10 cellular contexts compared by ENCODE assay signal in the genomic region with DNA sequence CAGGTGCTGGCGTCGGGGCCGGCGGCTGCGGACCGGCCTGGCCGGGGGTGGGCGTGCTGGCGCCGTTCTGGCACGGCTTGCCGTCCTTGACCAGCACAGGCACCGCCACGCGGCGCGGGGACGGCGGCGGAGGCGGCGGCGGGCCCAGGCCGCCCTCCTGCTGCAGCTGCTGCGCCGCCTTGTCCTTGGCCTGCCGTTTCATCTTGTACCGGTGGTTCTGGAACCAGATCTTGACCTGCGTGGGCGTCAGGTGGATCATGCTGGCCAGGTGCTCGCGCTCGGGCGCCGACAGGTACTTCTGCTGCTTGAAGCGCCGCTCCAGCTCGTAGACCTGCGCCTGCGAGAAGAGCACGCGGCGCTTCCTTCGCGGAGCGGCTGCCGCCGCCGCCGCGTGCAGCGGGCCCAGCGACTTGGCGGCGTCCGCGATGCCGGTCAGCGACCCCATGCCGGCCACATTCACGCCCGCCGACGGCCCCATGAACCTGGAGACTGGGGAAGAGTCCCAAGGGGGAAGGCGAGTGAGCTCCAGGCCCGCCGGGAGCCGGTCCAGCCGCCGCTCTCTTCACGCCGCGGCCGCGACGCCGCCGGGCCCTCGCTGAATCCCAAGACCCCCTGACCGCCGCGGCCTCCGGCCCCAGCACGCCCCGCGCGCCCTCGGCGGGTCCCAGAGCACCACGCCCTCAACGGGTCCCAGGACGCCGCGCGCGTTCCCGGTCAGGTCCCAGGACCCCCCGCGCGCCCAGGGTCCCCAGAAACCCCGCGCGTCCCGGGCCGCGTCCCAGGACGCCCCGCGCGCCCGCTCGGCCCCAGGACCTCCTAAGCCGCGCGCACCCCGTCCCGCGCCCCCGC. TPM values are rescaled to one million over a fixed set of nuclear protein-coding genes. Genes with fewer than 3 reads are reported as not detected.
DNase-seq lines count a peak whose midpoint lies in the region; ATAC-seq, FAIRE-seq and TF ChIP-seq lines count a peak whose summit lies in the region.
"Had no signal": no experiment of that assay in that cellular context is flagged by ENCODE, and none has a peak within 500 bp of the region (broad histone marks: within the 10 kb centered on the region; RNA-seq: fewer than 3 reads in every experiment).

No MANE protein-coding gene starts in this region.

- FAIRE-seq in A549 (lab: Jason Lieb, UNC): no peak

- H3K4me1 Mint-ChIP-seq in activated T-cell treated with anti-CD3 and anti-CD28 coated beads, Interleukin-2, amount 50 U/mL, for 72 hours (ENCODE audit: low read depth): peaks cover 27% of the 10 kb centered on the region

- TF ChIP-seq RAD21 in A549 (conservative IDR thresholded peaks at IDR 0.05 in 1 of 2, IDR thresholded peaks at IDR 0.05 in 1 of 2): no peak

- POLR2A ChIA-PET in A549 (lab: Yijun Ruan, JAX): no interaction called here

- TF ChIP-seq EP300 in A549 (IDR thresholded peaks at IDR 0.05): no peak

- ATAC-seq in A549: no peak
- peak; percentile 35 to 47 for ATAC-seq in activated T-cell treated with anti-CD3 and anti-CD28 coated beads, Interleukin-2, amount 50 U/mL, for 72 hours (replicated peaks in 1 of 2)
- peak in 1 of 2 donors; percentile 42 for ATAC-seq in lower lobe of right lung
- ATAC-seq in left lobe of liver: no peak
- ATAC-seq in GM19395 (IDR thresholded peaks at IDR 0.05; ENCODE audit: unreplicated experiment): no peak
- no peak for ATAC-seq in GM19452 (IDR thresholded peaks at IDR 0.05; ENCODE audit: unreplicated experiment)

- H3K27ac Mint-ChIP-seq in activated T-cell treated with anti-CD3 and anti-CD28 coated beads, Interleukin-2, amount 50 U/mL, for 72 hours: no peak overlapping the region

- H3K36me3 Mint-ChIP-seq in activated T-cell treated with anti-CD3 and anti-CD28 coated beads, Interleukin-2, amount 50 U/mL, for 72 hours (ENCODE audit: insufficient read depth in 2 of 2): peaks cover 2 to 6% of the 10 kb centered on the region in 2 donors

- H3K36me3 ChIP-seq in H7 (replicated peaks; ENCODE audit: control insufficient read depth, insufficient read depth, low read length): no peaks in the 10 kb centered on the region
- H3K36me3 ChIP-seq in lower lobe of right lung: no peaks in the 10 kb centered on the region

- peaks cover 73% of the 10 kb centered on the region for H3K27me3 Mint-ChIP-seq in activated T-cell treated with anti-CD3 and anti-CD28 coated beads, Interleukin-2, amount 50 U/mL, for 72 hours (ENCODE audit: low read depth)

- TF ChIP-seq CTCF in A549 (IDR thresholded peaks at IDR 0.05): no peak
- TF ChIP-seq CTCF in lower lobe of right lung (IDR thresholded peaks at IDR 0.05): no peak

- intact Hi-C loops in lower lobe of right lung (cut with DNase I): no loop called here

- H3K9me3 ChIP-seq in A549 (no peaks in the 10 kb centered on the region), lower lobe of right lung (no peaks in the 10 kb centered on the region)

- no peak for DNase-seq in A549 (ENCODE audit: low read depth in 1 of 2, low spot score in 1 of 2)
- peak; percentile 75 for DNase-seq in H7
- DNase-seq in activated T-cell treated with anti-CD3 and anti-CD28 coated beads, Interleukin-2, amount 50 U/mL, for 72 hours: peak; percentile 12 to 14
- peak; percentile 47 for DNase-seq in lower lobe of right lung
- no peak for DNase-seq in left lobe of liver (ENCODE audit: low spot score)
- DNase-seq in NCI-H446 treated with DMSO at 0.1 percent for 48 hours (lab: John Stamatoyannopoulos, UW): no peak

- H3K4me3 ChIP-seq in A549: peak overlapping the region; percentile 63
- peak overlapping the region; percentile 25; the same call in 1 of the 2 replicates for H3K4me3 ChIP-seq in H7 (ENCODE audit: insufficient read depth, low read depth, low read length)
- H3K4me3 ChIP-seq in lower lobe of right lung: peak overlapping the region; percentile 26

- H3K4me1 ChIP-seq in A549 (peaks cover 5% of the 10 kb centered on the region; the same call in 2 of the 3 replicates), lower lobe of right lung (peaks cover 10% of the 10 kb centered on the region)

- H3K27ac ChIP-seq in A549: peak overlapping the region in 1 of 2 experiments; percentile 70; a peak in 2 of 6 replicates
- no peak overlapping the region for H3K27ac ChIP-seq in lower lobe of right lung
- H3K27ac ChIP-seq: epithelial cell of prostate had no signal

- no peak for TF ChIP-seq POLR2A in A549 (IDR thresholded peaks at IDR 0.05; ENCODE audit: low read length)

- 85% methylated on average over 74 of the region's 119 CpGs for WGBS in A549 (ENCODE audit: missing lambda C conversion rate)

- H3K4me3 Mint-ChIP-seq in activated T-cell treated with anti-CD3 and anti-CD28 coated beads, Interleukin-2, amount 50 U/mL, for 72 hours: peak overlapping the region; percentile 66 to 68

- H3K27me3 ChIP-seq in H7 (ENCODE audit: control insufficient read depth, insufficient read depth, low read length): peaks cover 98% of the 10 kb centered on the region
- H3K27me3 ChIP-seq in lower lobe of right lung (ENCODE audit: low read depth): peaks cover 100% of the 10 kb centered on the region

- peak overlapping the region; percentile 99 for H3K4me2 ChIP-seq in A549

- H3K9me3 Mint-ChIP-seq in activated T-cell treated with anti-CD3 and anti-CD28 coated beads, Interleukin-2, amount 50 U/mL, for 72 hours: no peaks in the 10 kb centered on the region

- CTCF ChIA-PET in A549 (lab: Yijun Ruan, JAX): interaction anchor here (0.7 to 1.3 kb wide), 3 partner anchors 12 to 133 kb away, joined by 3 to 4 read pairs (median 3); no protein-coding TSS in a partner anchor

TF ChIP-seq in A549, 52 proteins besides CTCF, POLR2A, EP300 and RAD21:
- TF ChIP-seq POLR2AphosphoS2 (conservative IDR thresholded peaks at IDR 0.05; ENCODE audit: low read length): no peak
- no peak for TF ChIP-seq RNF2 (IDR thresholded peaks at IDR 0.05; ENCODE audit: borderline replicate concordance, low read depth)
- TF ChIP-seq HOXA7 (CRISPR knock-in tag; IDR thresholded peaks at IDR 0.05): no peak
- TF ChIP-seq HEYL (CRISPR knock-in tag; IDR thresholded peaks at IDR 0.05): no peak
- TF ChIP-seq, protein P1, sequence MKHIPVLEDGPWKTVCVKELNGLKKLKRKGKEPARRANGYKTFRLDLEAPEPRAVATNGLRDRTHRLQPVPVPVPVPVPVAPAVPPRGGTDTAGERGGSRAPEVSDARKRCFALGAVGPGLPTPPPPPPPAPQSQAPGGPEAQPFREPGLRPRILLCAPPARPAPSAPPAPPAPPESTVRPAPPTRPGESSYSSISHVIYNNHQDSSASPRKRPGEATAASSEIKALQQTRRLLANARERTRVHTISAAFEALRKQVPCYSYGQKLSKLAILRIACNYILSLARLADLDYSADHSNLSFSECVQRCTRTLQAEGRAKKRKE (CRISPR knock-in tag; IDR thresholded peaks at IDR 0.05; ENCODE audit: low read depth): no peak
- TF ChIP-seq ZSCAN20 (CRISPR knock-in tag; IDR thresholded peaks at IDR 0.05): no peak
- no peak for TF ChIP-seq SREBF2 (IDR thresholded peaks at IDR 0.05)
- no peak for TF ChIP-seq FOXS1 (CRISPR knock-in tag; IDR thresholded peaks at IDR 0.05)
- TF ChIP-seq, protein P2, sequence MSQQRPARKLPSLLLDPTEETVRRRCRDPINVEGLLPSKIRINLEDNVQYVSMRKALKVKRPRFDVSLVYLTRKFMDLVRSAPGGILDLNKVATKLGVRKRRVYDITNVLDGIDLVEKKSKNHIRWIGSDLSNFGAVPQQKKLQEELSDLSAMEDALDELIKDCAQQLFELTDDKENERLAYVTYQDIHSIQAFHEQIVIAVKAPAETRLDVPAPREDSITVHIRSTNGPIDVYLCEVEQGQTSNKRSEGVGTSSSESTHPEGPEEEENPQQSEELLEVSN (IDR thresholded peaks at IDR 0.05; ENCODE audit: borderline replicate concordance, low read depth): no peak
- TF ChIP-seq, protein P3, sequence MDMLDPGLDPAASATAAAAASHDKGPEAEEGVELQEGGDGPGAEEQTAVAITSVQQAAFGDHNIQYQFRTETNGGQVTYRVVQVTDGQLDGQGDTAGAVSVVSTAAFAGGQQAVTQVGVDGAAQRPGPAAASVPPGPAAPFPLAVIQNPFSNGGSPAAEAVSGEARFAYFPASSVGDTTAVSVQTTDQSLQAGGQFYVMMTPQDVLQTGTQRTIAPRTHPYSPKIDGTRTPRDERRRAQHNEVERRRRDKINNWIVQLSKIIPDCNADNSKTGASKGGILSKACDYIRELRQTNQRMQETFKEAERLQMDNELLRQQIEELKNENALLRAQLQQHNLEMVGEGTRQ (IDR thresholded peaks at IDR 0.05): no peak
- TF ChIP-seq, protein P4, sequence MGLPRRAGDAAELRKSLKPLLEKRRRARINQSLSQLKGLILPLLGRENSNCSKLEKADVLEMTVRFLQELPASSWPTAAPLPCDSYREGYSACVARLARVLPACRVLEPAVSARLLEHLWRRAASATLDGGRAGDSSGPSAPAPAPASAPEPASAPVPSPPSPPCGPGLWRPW (IDR thresholded peaks at IDR 0.05): no peak
- TF ChIP-seq MAZ (IDR thresholded peaks at IDR 0.05; ENCODE audit: borderline replicate concordance, low read depth, low read length): no peak
- TF ChIP-seq, protein P5, sequence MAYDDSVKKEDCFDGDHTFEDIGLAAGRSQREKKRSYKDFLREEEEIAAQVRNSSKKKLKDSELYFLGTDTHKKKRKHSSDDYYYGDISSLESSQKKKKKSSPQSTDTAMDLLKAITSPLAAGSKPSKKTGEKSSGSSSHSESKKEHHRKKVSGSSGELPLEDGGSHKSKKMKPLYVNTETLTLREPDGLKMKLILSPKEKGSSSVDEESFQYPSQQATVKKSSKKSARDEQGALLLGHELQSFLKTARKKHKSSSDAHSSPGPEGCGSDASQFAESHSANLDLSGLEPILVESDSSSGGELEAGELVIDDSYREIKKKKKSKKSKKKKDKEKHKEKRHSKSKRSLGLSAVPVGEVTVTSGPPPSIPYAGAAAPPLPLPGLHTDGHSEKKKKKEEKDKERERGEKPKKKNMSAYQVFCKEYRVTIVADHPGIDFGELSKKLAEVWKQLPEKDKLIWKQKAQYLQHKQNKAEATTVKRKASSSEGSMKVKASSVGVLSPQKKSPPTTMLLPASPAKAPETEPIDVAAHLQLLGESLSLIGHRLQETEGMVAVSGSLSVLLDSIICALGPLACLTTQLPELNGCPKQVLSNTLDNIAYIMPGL (CRISPR knock-in tag; IDR thresholded peaks at IDR 0.05; ENCODE audit: borderline replicate concordance): no peak
- no peak for TF ChIP-seq KDM1A (IDR thresholded peaks at IDR 0.05; ENCODE audit: low read depth)
TF ChIP-seq in A549: peak in this region for 0.

RNA-seq across cellular contexts. Expression of a gene that starts 1.1 kb away (rescaled TPM):
- not detected in 2 replicates for polyA plus RNA-seq in A549 (2011; rRNA removed)
- 0.01 and 0.03 TPM in 2 replicates for polyA plus RNA-seq in A549 (2012; cell fraction: cytosol; rRNA removed)
- polyA plus RNA-seq in A549 (2012; cell fraction: nucleus; rRNA removed): not detected in 2 replicates
- not detected in 3 replicates for polyA plus RNA-seq in A549 (2017; fragmentation: RNase III; extraction: RNeasy Plus Mini Kit Qiagen cat#74134 plus additional on column Dnase treatment)
- polyA minus RNA-seq in A549 (2011; rRNA and poly(A)+ RNA removed): not detected in 2 replicates
- not detected in 2 replicates for total RNA-seq in H7 (2014; rRNA removed; shearing (Covaris generic))
- total RNA-seq in activated T-cell treated with anti-CD3 and anti-CD28 coated beads, Interleukin-2, amount 50 U/mL, for 72 hours: not detected
- not detected for total RNA-seq in lower lobe of right lung
- total RNA-seq in left lobe of liver: not detected
- total RNA-seq: pulmonary artery endothelial cell had no signal

Comparison
In these comparisons a context has a peak if more than half of its experiments do, and no peak if none do; other contexts are left out.
1. ATAC-seq: peak in activated T-cell treated with anti-CD3 and anti-CD28 coated beads, Interleukin-2, amount 50 U/mL, for 72 hours (2 of 2); none in A549 (0 of 2), left lobe of liver (single experiment), GM19395 (single experiment) and GM19452 (single experiment).
2. DNase-seq: peak in H7 (single experiment), activated T-cell treated with anti-CD3 and anti-CD28 coated beads, Interleukin-2, amount 50 U/mL, for 72 hours (2 of 2) and lower lobe of right lung (single experiment); none in A549 (0 of 2), left lobe of liver (single experiment) and NCI-H446 treated with DMSO at 0.1 percent for 48 hours (single experiment).
3. Peak in every context shown above with its lines, with median percentiles within 50 percentile points of each other: H3K4me3 ChIP-seq.